In the genomic region with DNA sequence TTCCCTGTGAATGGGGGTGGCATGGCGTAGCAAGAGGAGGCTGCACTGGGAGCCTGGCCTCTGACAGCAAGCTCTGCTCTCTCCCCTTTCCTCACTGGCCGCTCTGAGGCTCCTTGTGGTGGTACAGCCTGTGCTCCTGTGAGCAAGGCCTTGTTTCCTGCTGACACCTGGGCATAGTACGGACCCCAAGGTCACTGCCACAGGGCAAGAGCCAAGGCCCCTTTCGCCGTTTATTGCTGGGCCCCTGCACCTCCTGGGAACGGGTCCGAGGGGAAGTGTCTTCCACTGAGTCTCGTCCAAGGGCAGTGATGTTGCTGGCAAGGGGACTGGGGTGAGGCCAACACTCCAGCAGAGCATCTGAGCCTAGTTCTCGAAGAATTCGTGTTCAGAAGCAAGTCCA, we compare ENCODE assay signal across 1 cellular context.
TF ChIP-seq lines count a peak whose summit lies in the region.

No MANE protein-coding gene starts in this region.

TF ChIP-seq in GM23338, 12 proteins besides CTCF, POLR2A, EP300 and RAD21 (continued from another document):
- TF ChIP-seq, protein P1, sequence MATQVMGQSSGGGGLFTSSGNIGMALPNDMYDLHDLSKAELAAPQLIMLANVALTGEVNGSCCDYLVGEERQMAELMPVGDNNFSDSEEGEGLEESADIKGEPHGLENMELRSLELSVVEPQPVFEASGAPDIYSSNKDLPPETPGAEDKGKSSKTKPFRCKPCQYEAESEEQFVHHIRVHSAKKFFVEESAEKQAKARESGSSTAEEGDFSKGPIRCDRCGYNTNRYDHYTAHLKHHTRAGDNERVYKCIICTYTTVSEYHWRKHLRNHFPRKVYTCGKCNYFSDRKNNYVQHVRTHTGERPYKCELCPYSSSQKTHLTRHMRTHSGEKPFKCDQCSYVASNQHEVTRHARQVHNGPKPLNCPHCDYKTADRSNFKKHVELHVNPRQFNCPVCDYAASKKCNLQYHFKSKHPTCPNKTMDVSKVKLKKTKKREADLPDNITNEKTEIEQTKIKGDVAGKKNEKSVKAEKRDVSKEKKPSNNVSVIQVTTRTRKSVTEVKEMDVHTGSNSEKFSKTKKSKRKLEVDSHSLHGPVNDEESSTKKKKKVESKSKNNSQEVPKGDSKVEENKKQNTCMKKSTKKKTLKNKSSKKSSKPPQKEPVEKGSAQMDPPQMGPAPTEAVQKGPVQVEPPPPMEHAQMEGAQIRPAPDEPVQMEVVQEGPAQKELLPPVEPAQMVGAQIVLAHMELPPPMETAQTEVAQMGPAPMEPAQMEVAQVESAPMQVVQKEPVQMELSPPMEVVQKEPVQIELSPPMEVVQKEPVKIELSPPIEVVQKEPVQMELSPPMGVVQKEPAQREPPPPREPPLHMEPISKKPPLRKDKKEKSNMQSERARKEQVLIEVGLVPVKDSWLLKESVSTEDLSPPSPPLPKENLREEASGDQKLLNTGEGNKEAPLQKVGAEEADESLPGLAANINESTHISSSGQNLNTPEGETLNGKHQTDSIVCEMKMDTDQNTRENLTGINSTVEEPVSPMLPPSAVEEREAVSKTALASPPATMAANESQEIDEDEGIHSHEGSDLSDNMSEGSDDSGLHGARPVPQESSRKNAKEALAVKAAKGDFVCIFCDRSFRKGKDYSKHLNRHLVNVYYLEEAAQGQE (IDR thresholded peaks at IDR 0.05; ENCODE audit: unreplicated experiment): no peak
- TF ChIP-seq, protein P2, sequence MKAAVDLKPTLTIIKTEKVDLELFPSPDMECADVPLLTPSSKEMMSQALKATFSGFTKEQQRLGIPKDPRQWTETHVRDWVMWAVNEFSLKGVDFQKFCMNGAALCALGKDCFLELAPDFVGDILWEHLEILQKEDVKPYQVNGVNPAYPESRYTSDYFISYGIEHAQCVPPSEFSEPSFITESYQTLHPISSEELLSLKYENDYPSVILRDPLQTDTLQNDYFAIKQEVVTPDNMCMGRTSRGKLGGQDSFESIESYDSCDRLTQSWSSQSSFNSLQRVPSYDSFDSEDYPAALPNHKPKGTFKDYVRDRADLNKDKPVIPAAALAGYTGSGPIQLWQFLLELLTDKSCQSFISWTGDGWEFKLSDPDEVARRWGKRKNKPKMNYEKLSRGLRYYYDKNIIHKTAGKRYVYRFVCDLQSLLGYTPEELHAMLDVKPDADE (IDR thresholded peaks at IDR 0.05): no peak
TF ChIP-seq in GM23338: peak in this region for 0.
